8 cellular contexts compared by ENCODE assay signal in genomic region chr7:142855756-142856564, GRCh38. TPM values are rescaled to one million over a fixed set of nuclear protein-coding genes. Genes with fewer than 3 reads are reported as not detected.
A peak's percentile ranks its signal among the peaks of the same experiment; 100 is the strongest.
DNase-seq lines count a peak whose midpoint lies in the region; ATAC-seq and TF ChIP-seq lines count a peak whose summit lies in the region.

No MANE protein-coding gene starts in this region.

- no peaks in the 10 kb centered on the region for H3K9me3 ChIP-seq in heart left ventricle
- H3K9me3 ChIP-seq in sigmoid colon = no peaks in the 10 kb centered on the region
- H3K9me3 ChIP-seq in MM.1S (replicated peaks; ENCODE audit: insufficient read depth, low read length) = no peaks in the 10 kb centered on the region

- no peak overlapping the region for H3K4me2 ChIP-seq in MM.1S (ENCODE audit: low read depth, low read length)

- no peaks in the 10 kb centered on the region for H3F3A ChIP-seq in MM.1S (ENCODE audit: insufficient read depth, low read length)

- intact Hi-C loops in heart left ventricle (cut with DNase I) (loop anchor here in 7 of 10 donors (2.0 to 10.0 kb wide), 5 partner anchors 146 to 359 kb away; no protein-coding TSS in a partner anchor), sigmoid colon (cut with DNase I) (loop anchor here (10.0 kb wide), 1 partner anchor 529 kb away; the partner anchor contains the start of gene ZYX)

- no peaks in the 10 kb centered on the region for H4K20me1 ChIP-seq in MM.1S (ENCODE audit: insufficient read depth, low read length)

- 45 to 48% (median 46%) methylated on average over 9 to 12 of the region's 12 CpGs for WGBS in heart left ventricle, 4 donors
- 48 to 64% methylated on average over 12 of the region's 12 CpGs for WGBS in sigmoid colon, 2 donors

- no peak for TF ChIP-seq CTCF in heart left ventricle (IDR thresholded peaks at IDR 0.05)
- no peak for TF ChIP-seq CTCF in sigmoid colon (IDR thresholded peaks at IDR 0.05)
- TF ChIP-seq CTCF in MM.1S (IDR thresholded peaks at IDR 0.05; ENCODE audit: low read length) = no peak
- TF ChIP-seq CTCF in foreskin keratinocyte (conservative IDR thresholded peaks at IDR 0.05) = no peak

- peak; percentile 44 for DNase-seq in H7
- DNase-seq in heart left ventricle = peak; percentile 38 to 79 (median 69)
- DNase-seq in sigmoid colon = peak; percentile 90
- DNase-seq in MM.1S = no peak
- no peak for DNase-seq in foreskin keratinocyte
- no peak for DNase-seq in stimulated activated CD4-positive, alpha-beta T cell treated with anti-CD3 and anti-CD28 coated beads, Interleukin-4, amount 100 ng/mL, for 1 hour
- no peak for DNase-seq in COLO668 (lab: John Stamatoyannopoulos, UW; ENCODE audit: unreplicated experiment)

- TF ChIP-seq POLR2A in heart left ventricle (IDR thresholded peaks at IDR 0.05) = no peak
- no peak for TF ChIP-seq POLR2A in sigmoid colon (IDR thresholded peaks at IDR 0.05)

- no peaks in the 10 kb centered on the region for H3K9me3 Mint-ChIP-seq in activated T-helper 17 cell treated with anti-CD3 and anti-CD28 coated beads, Interleukin-2, amount 50 U/mL, for 72 hours

- no peak overlapping the region for H2AFZ ChIP-seq in MM.1S (ENCODE audit: low read length)

- H3K4me3 ChIP-seq in H7 (ENCODE audit: insufficient read depth, low read depth, low read length) = peak overlapping the region; percentile 81
- H3K4me3 ChIP-seq in heart left ventricle = peak overlapping the region in 10 of 12 donors; percentile 39 to 86 (median 68)
- peak overlapping the region; percentile 55 to 76 (median 66) for H3K4me3 ChIP-seq in sigmoid colon
- no peak overlapping the region for H3K4me3 ChIP-seq in MM.1S (ENCODE audit: low read length)

- H3K27me3 ChIP-seq in H7 (ENCODE audit: control insufficient read depth, insufficient read depth, low read length) = peaks cover 30% of the 10 kb centered on the region
- H3K27me3 ChIP-seq in heart left ventricle = peaks cover 0 to 7% (median 0%) of the 10 kb centered on the region in 9 donors
- no peaks in the 10 kb centered on the region for H3K27me3 ChIP-seq in sigmoid colon
- peaks cover 11% of the 10 kb centered on the region for H3K27me3 ChIP-seq in MM.1S (replicated peaks; ENCODE audit: insufficient read depth, low read length)
- peaks cover 41% of the 10 kb centered on the region for H3K27me3 ChIP-seq in foreskin keratinocyte

- H3K9ac ChIP-seq in MM.1S (ENCODE audit: low read length) = no peak overlapping the region

- H3K27ac Mint-ChIP-seq in activated T-helper 17 cell treated with anti-CD3 and anti-CD28 coated beads, Interleukin-2, amount 50 U/mL, for 72 hours = no peak overlapping the region

- H3K4me3 Mint-ChIP-seq in activated T-helper 17 cell treated with anti-CD3 and anti-CD28 coated beads, Interleukin-2, amount 50 U/mL, for 72 hours = peak overlapping the region; percentile 51

- no peaks in the 10 kb centered on the region for H3K36me3 ChIP-seq in H7 (replicated peaks; ENCODE audit: control insufficient read depth, insufficient read depth, low read length)
- no peaks in the 10 kb centered on the region for H3K36me3 ChIP-seq in heart left ventricle
- H3K36me3 ChIP-seq in sigmoid colon = no peaks in the 10 kb centered on the region
- H3K36me3 ChIP-seq in MM.1S (replicated peaks; ENCODE audit: insufficient read depth, low read length) = no peaks in the 10 kb centered on the region

- no peaks in the 10 kb centered on the region for H3K36me3 Mint-ChIP-seq in activated T-helper 17 cell treated with anti-CD3 and anti-CD28 coated beads, Interleukin-2, amount 50 U/mL, for 72 hours (ENCODE audit: low read depth)

- H3K27me3 Mint-ChIP-seq in activated T-helper 17 cell treated with anti-CD3 and anti-CD28 coated beads, Interleukin-2, amount 50 U/mL, for 72 hours = no peaks in the 10 kb centered on the region

- H3K4me1 ChIP-seq in heart left ventricle (peaks cover 0 to 28% (median 9%) of the 10 kb centered on the region in 12 donors), sigmoid colon (peaks cover 0 to 38% (median 29%) of the 10 kb centered on the region in 4 donors), MM.1S (ENCODE audit: low read length) (no peaks in the 10 kb centered on the region), foreskin keratinocyte (no peaks in the 10 kb centered on the region)

- no peak for TF ChIP-seq EP300 in sigmoid colon (IDR thresholded peaks at IDR 0.05)

- H3K79me2 ChIP-seq in MM.1S (ENCODE audit: low read length) = no peaks in the 10 kb centered on the region

- H3K27ac ChIP-seq in heart left ventricle = peak overlapping the region in 1 of 12 donors; percentile 66
- peak overlapping the region in 3 of 4 donors; percentile 69 to 81 (median 69) for H3K27ac ChIP-seq in sigmoid colon
- H3K27ac ChIP-seq in MM.1S (ENCODE audit: low read length) = no peak overlapping the region
- no peak overlapping the region for H3K27ac ChIP-seq in foreskin keratinocyte

- ATAC-seq in activated T-helper 17 cell treated with anti-CD3 and anti-CD28 coated beads, Interleukin-2, amount 50 U/mL, for 72 hours (replicated peaks) = no peak
- ATAC-seq in heart left ventricle (peak; percentile 26 to 74 (median 57)), foreskin keratinocyte (no peak)

- no peaks in the 10 kb centered on the region for H3K9me2 ChIP-seq in MM.1S (replicated peaks; ENCODE audit: insufficient read depth, low read length)

- peaks cover 15% of the 10 kb centered on the region for H3K4me1 Mint-ChIP-seq in activated T-helper 17 cell treated with anti-CD3 and anti-CD28 coated beads, Interleukin-2, amount 50 U/mL, for 72 hours

RNA-seq across cellular contexts. Expression of gene EPHB6, which starts 1.1 kb away (rescaled TPM):
- total RNA-seq in H7 (2014; rRNA removed; shearing (Covaris generic)) = 4.0 and 8.8 TPM in 2 replicates
- total RNA-seq in activated T-helper 17 cell treated with anti-CD3 and anti-CD28 coated beads, Interleukin-2, amount 50 U/mL, for 72 hours = 10 to 100 TPM in 1 of 2 donors, 1 to 10 TPM in 1; 8.0 to 14.9 TPM
- total RNA-seq in heart left ventricle (10 to 100 TPM in 1 of 9 donors, 1 to 10 TPM in 8; 1.5 to 20.3 (median 3.3) TPM), sigmoid colon (10 to 100 TPM in 2 of 4 donors, 1 to 10 TPM in 2; 6.7 to 13.6 (median 10.2) TPM), foreskin keratinocyte (0.78 and 1.6 TPM in 2 replicates)
- polyA plus RNA-seq in heart left ventricle (1 to 10 TPM; 1.6 to 4.2 TPM), sigmoid colon (1 to 10 TPM; 1.2 to 5.6 (median 1.2) TPM), foreskin keratinocyte (0.87 and 1.5 TPM in 2 replicates)

RNA-seq across cellular contexts. Expression of gene TRPV6, which starts 29.6 kb away (rescaled TPM):
- 0.17 and 0.22 TPM in 2 replicates for total RNA-seq in H7 (2014; rRNA removed; shearing (Covaris generic))
- under 1 TPM in 1 of 2 donors, not detected in 1; 0.16 TPM for total RNA-seq in activated T-helper 17 cell treated with anti-CD3 and anti-CD28 coated beads, Interleukin-2, amount 50 U/mL, for 72 hours
- under 1 TPM in 1 of 9 donors, not detected in 8; 0.68 TPM for total RNA-seq in heart left ventricle
- polyA plus RNA-seq in heart left ventricle = not detected
- total RNA-seq in sigmoid colon = not detected
- under 1 TPM in 2 of 3 donors, not detected in 1; 0.19 to 0.60 TPM for polyA plus RNA-seq in sigmoid colon
- 0.07 and 0.24 TPM in 2 replicates for total RNA-seq in foreskin keratinocyte
- polyA plus RNA-seq in foreskin keratinocyte = 0.09 and 0.17 TPM in 2 replicates

Comparison
In these comparisons a context has a peak if more than half of its experiments do, and no peak if none do; other contexts are left out.
1. DNase-seq: peak in H7 (single experiment), heart left ventricle (5 of 5) and sigmoid colon (single experiment); none in MM.1S (single experiment), foreskin keratinocyte (0 of 2), stimulated activated CD4-positive, alpha-beta T cell treated with anti-CD3 and anti-CD28 coated beads, Interleukin-4, amount 100 ng/mL, for 1 hour (single experiment) and COLO668 (single experiment).
2. ATAC-seq: peak in heart left ventricle (4 of 4); none in activated T-helper 17 cell treated with anti-CD3 and anti-CD28 coated beads, Interleukin-2, amount 50 U/mL, for 72 hours (single experiment) and foreskin keratinocyte (single experiment).
3. H3K27ac ChIP-seq: peak in sigmoid colon (3 of 4); none in MM.1S (single experiment) and foreskin keratinocyte (single experiment).